ENCODE assay signal across 8 cellular contexts in genomic region chr16:89973654-89974335, GRCh38. TPM values are rescaled to one million over a fixed set of nuclear protein-coding genes. Genes with fewer than 3 reads are reported as not detected.
A peak's percentile ranks its signal among the peaks of the same experiment; 100 is the strongest.
DNase-seq lines count a peak whose midpoint lies in the region; ATAC-seq and TF ChIP-seq lines count a peak whose summit lies in the region.

No MANE protein-coding gene starts in this region.

- H3K36me3 ChIP-seq in left ventricle myocardium inferior (peaks cover 17% of the 10 kb centered on the region), vagina (peaks cover 0 to 2% of the 10 kb centered on the region in 2 donors)

- no peaks in the 10 kb centered on the region for H3K9me3 ChIP-seq in left ventricle myocardium inferior (replicated peaks)
- no peaks in the 10 kb centered on the region for H3K9me3 ChIP-seq in vagina

- H3K4me1 ChIP-seq in left ventricle myocardium inferior (peaks cover 43% of the 10 kb centered on the region), vagina (peaks cover 25% of the 10 kb centered on the region)

- TF ChIP-seq POLR2A in vagina (IDR thresholded peaks at IDR 0.05) = no peak

- peak overlapping the region; percentile 99 for H3K4me3 Mint-ChIP-seq in activated naive CD8-positive, alpha-beta T cell treated with anti-CD3 and anti-CD28 coated beads, Interleukin-2, amount 50 U/mL, for 24 hours
- H3K4me3 Mint-ChIP-seq in memory B cell = peak overlapping the region; percentile 69

- H3K4me3 ChIP-seq in left ventricle myocardium inferior (peak overlapping the region; percentile 84), vagina (peak overlapping the region; percentile 74 to 95)

- peak overlapping the region; percentile 62 for H3K27ac Mint-ChIP-seq in activated naive CD8-positive, alpha-beta T cell treated with anti-CD3 and anti-CD28 coated beads, Interleukin-2, amount 50 U/mL, for 24 hours
- peak overlapping the region; percentile 93 for H3K27ac Mint-ChIP-seq in memory B cell

- peaks cover 27% of the 10 kb centered on the region for H3K36me3 Mint-ChIP-seq in activated naive CD8-positive, alpha-beta T cell treated with anti-CD3 and anti-CD28 coated beads, Interleukin-2, amount 50 U/mL, for 24 hours (ENCODE audit: low read depth)
- peaks cover 5% of the 10 kb centered on the region for H3K36me3 Mint-ChIP-seq in memory B cell

- intact Hi-C loops in left ventricle myocardium inferior (cut with micrococcal nuclease) (no loop called here), Right ventricle myocardium inferior (cut with DNase I) (no loop called here), vagina (cut with DNase I) (no loop called here)

- H3K9me3 Mint-ChIP-seq in activated naive CD8-positive, alpha-beta T cell treated with anti-CD3 and anti-CD28 coated beads, Interleukin-2, amount 50 U/mL, for 24 hours = peaks cover 4% of the 10 kb centered on the region
- no peaks in the 10 kb centered on the region for H3K9me3 Mint-ChIP-seq in memory B cell

- no peak overlapping the region for H3K27ac ChIP-seq in left ventricle myocardium inferior (replicated peaks)
- H3K27ac ChIP-seq in vagina = no peak overlapping the region

- TF ChIP-seq CTCF in left ventricle myocardium inferior (IDR thresholded peaks at IDR 0.05; ENCODE audit: borderline replicate concordance) = no peak
- TF ChIP-seq CTCF in vagina (IDR thresholded peaks at IDR 0.05) = no peak

- peaks cover 37% of the 10 kb centered on the region for H3K4me1 Mint-ChIP-seq in activated naive CD8-positive, alpha-beta T cell treated with anti-CD3 and anti-CD28 coated beads, Interleukin-2, amount 50 U/mL, for 24 hours
- peaks cover 13% of the 10 kb centered on the region for H3K4me1 Mint-ChIP-seq in memory B cell

- H3K27me3 Mint-ChIP-seq in activated naive CD8-positive, alpha-beta T cell treated with anti-CD3 and anti-CD28 coated beads, Interleukin-2, amount 50 U/mL, for 24 hours = peaks cover 2% of the 10 kb centered on the region
- no peaks in the 10 kb centered on the region for H3K27me3 Mint-ChIP-seq in memory B cell

- no peak for ATAC-seq in Right ventricle myocardium inferior
- no peak for ATAC-seq in activated naive CD8-positive, alpha-beta T cell treated with anti-CD3 and anti-CD28 coated beads, Interleukin-2, amount 50 U/mL, for 24 hours
- peak; percentile 9 for ATAC-seq in memory B cell (ENCODE audit: low read depth)
- no peak for ATAC-seq in GM21515 (IDR thresholded peaks at IDR 0.05; ENCODE audit: unreplicated experiment)
- ATAC-seq in HG02763 (IDR thresholded peaks at IDR 0.05; ENCODE audit: unreplicated experiment) = no peak

- DNase-seq in left ventricle myocardium inferior (no peak), Right ventricle myocardium inferior (ENCODE audit: missing footprints) (no peak), memory B cell (ENCODE audit: low spot score in 2 of 2) (no peak), vagina (ENCODE audit: extremely low spot score in 2 of 2) (no peak), HCEC 1CT (no peak)
- DNase-seq in activated naive CD8-positive, alpha-beta T cell treated with anti-CD3 and anti-CD28 coated beads, Interleukin-2, amount 50 U/mL, for 24 hours = no peak

- H3K27me3 ChIP-seq in left ventricle myocardium inferior (ENCODE audit: low read depth) = no peaks in the 10 kb centered on the region
- H3K27me3 ChIP-seq in vagina = no peaks in the 10 kb centered on the region

RNA-seq across cellular contexts. Expression of gene DEF8, which starts 25.2 kb away (rescaled TPM):
- 44.7 TPM for total RNA-seq in left ventricle myocardium inferior
- total RNA-seq in Right ventricle myocardium inferior = 40.5 TPM
- 94.5 TPM for total RNA-seq in vagina

RNA-seq across cellular contexts. Expression of gene DBNDD1, which starts 45.5 kb away (rescaled TPM):
- total RNA-seq in left ventricle myocardium inferior (4.6 TPM), Right ventricle myocardium inferior (6.7 TPM), vagina (8.1 TPM)

RNA-seq across cellular contexts. Expression of gene TUBB3, which starts 50.7 kb away (rescaled TPM):
- total RNA-seq in left ventricle myocardium inferior (2.1 TPM), Right ventricle myocardium inferior (2.8 TPM), vagina (19.2 TPM)

RNA-seq across cellular contexts. Expression of gene MC1R, which starts 55.1 kb away (rescaled TPM):
- total RNA-seq in left ventricle myocardium inferior (1.2 TPM), Right ventricle myocardium inferior (1.5 TPM), vagina (4.4 TPM)
